ENCODE assay signal across 8 cellular contexts in genomic region chr5:108748010-108748353, GRCh38. TPM values are rescaled to one million over a fixed set of nuclear protein-coding genes. Genes with fewer than 3 reads are reported as not detected.
DNase-seq lines count a peak whose midpoint lies in the region; ATAC-seq lines count a peak whose summit lies in the region.

No MANE protein-coding gene starts in this region.

- H3K9me3 ChIP-seq in HUES6 (ENCODE audit: control insufficient read depth, insufficient read depth, low read depth, low read length) = no peaks in the 10 kb centered on the region

- H3K4me3 ChIP-seq in HUES6 (ENCODE audit: low read depth, low read length) = peak overlapping the region; percentile 80
- H3K4me3 ChIP-seq in iPS-11a (ENCODE audit: low read depth, low read length) = peak overlapping the region; percentile 71

- intact Hi-C loops in activated T-helper 1 cell treated with anti-CD3 and anti-CD28 coated beads, Interleukin-12 subunit alpha, Interleukin-12 subunit beta, Interleukin-2, Interleukin-4 antibody, amounts not matched to agents 30 ng/mL and 10 ng/mL and 1 ng/mL, durations not matched to agents 14 hours and 24 hours and 36 hours (cut with micrococcal nuclease) = loop anchor here (1.0 to 10.0 kb wide), 5 partner anchors 20 to 1347 kb away; partner anchors contain the start of gene MAN2A1
- intact Hi-C loops in left colon (cut with DNase I, micrococcal nuclease) = no loop called here

- no peak for DNase-seq in activated T-helper 1 cell treated with anti-CD3 and anti-CD28 coated beads, Interleukin-12 subunit alpha, Interleukin-12 subunit beta, Interleukin-2, Interleukin-4 antibody, amounts not matched to agents 30 ng/mL and 10 ng/mL and 1 ng/mL, durations not matched to agents 14 hours and 24 hours and 36 hours (ENCODE audit: low spot score)
- peak in 1 of 2 donors; percentile 60 for DNase-seq in stimulated activated effector memory CD8-positive, alpha-beta T cell treated with anti-CD3 and anti-CD28 coated beads, Interleukin-12 subunit alpha, Interleukin-12 subunit beta, amount 100 ng/mL, for 72 hours (ENCODE audit: low spot score in 2 of 2)
- DNase-seq in HUDEP-2 (lab: John Stamatoyannopoulos, UW; ENCODE audit: unreplicated experiment in 76 of 76) (no peak), left colon (no peak), NCI-H82 treated with DMSO at 0.1 percent for 48 hours (lab: John Stamatoyannopoulos, UW; ENCODE audit: unreplicated experiment) (no peak)

- H3K4me1 ChIP-seq in HUES6 (ENCODE audit: control insufficient read depth, insufficient read depth, low read length) = peaks cover 12% of the 10 kb centered on the region

- H3K27me3 ChIP-seq in HUES6 (ENCODE audit: control insufficient read depth, insufficient read depth, low read length) = no peaks in the 10 kb centered on the region

- ATAC-seq in stimulated activated effector memory CD8-positive, alpha-beta T cell treated with anti-CD3 and anti-CD28 coated beads, Interleukin-12 subunit alpha, Interleukin-12 subunit beta, amount 100 ng/mL, for 72 hours = no peak
- ATAC-seq in left colon (no peak), GM18520 (IDR thresholded peaks at IDR 0.05; ENCODE audit: unreplicated experiment) (no peak)

- peak overlapping the region; percentile 96 for H3K9ac ChIP-seq in HUES6 (ENCODE audit: low read length)

- H3K27ac ChIP-seq in HUES6 (ENCODE audit: low read depth, low read length) = peak overlapping the region; percentile 94

- peak overlapping the region; percentile 77 for H3K27ac Mint-ChIP-seq in activated T-helper 1 cell treated with anti-CD3 and anti-CD28 coated beads, Interleukin-12 subunit alpha, Interleukin-12 subunit beta, Interleukin-2, Interleukin-4 antibody, amounts not matched to agents 30 ng/mL and 10 ng/mL and 1 ng/mL, durations not matched to agents 14 hours and 24 hours and 36 hours
- H3K27ac Mint-ChIP-seq in stimulated activated effector memory CD8-positive, alpha-beta T cell treated with anti-CD3 and anti-CD28 coated beads, Interleukin-12 subunit alpha, Interleukin-12 subunit beta, amount 100 ng/mL, for 72 hours = peak overlapping the region; percentile 94

- H3K36me3 Mint-ChIP-seq in activated T-helper 1 cell treated with anti-CD3 and anti-CD28 coated beads, Interleukin-12 subunit alpha, Interleukin-12 subunit beta, Interleukin-2, Interleukin-4 antibody, amounts not matched to agents 30 ng/mL and 10 ng/mL and 1 ng/mL, durations not matched to agents 14 hours and 24 hours and 36 hours (ENCODE audit: low read depth) = no peaks in the 10 kb centered on the region
- peaks cover 8% of the 10 kb centered on the region for H3K36me3 Mint-ChIP-seq in stimulated activated effector memory CD8-positive, alpha-beta T cell treated with anti-CD3 and anti-CD28 coated beads, Interleukin-12 subunit alpha, Interleukin-12 subunit beta, amount 100 ng/mL, for 72 hours

- peaks cover 32% of the 10 kb centered on the region for H3K27me3 Mint-ChIP-seq in activated T-helper 1 cell treated with anti-CD3 and anti-CD28 coated beads, Interleukin-12 subunit alpha, Interleukin-12 subunit beta, Interleukin-2, Interleukin-4 antibody, amounts not matched to agents 30 ng/mL and 10 ng/mL and 1 ng/mL, durations not matched to agents 14 hours and 24 hours and 36 hours (ENCODE audit: insufficient read depth)

- H3K4me3 Mint-ChIP-seq in activated T-helper 1 cell treated with anti-CD3 and anti-CD28 coated beads, Interleukin-12 subunit alpha, Interleukin-12 subunit beta, Interleukin-2, Interleukin-4 antibody, amounts not matched to agents 30 ng/mL and 10 ng/mL and 1 ng/mL, durations not matched to agents 14 hours and 24 hours and 36 hours = peak overlapping the region; percentile 87
- H3K4me3 Mint-ChIP-seq in stimulated activated effector memory CD8-positive, alpha-beta T cell treated with anti-CD3 and anti-CD28 coated beads, Interleukin-12 subunit alpha, Interleukin-12 subunit beta, amount 100 ng/mL, for 72 hours = peak overlapping the region; percentile 92

- no peaks in the 10 kb centered on the region for H3K9me3 Mint-ChIP-seq in activated T-helper 1 cell treated with anti-CD3 and anti-CD28 coated beads, Interleukin-12 subunit alpha, Interleukin-12 subunit beta, Interleukin-2, Interleukin-4 antibody, amounts not matched to agents 30 ng/mL and 10 ng/mL and 1 ng/mL, durations not matched to agents 14 hours and 24 hours and 36 hours
- no peaks in the 10 kb centered on the region for H3K9me3 Mint-ChIP-seq in stimulated activated effector memory CD8-positive, alpha-beta T cell treated with anti-CD3 and anti-CD28 coated beads, Interleukin-12 subunit alpha, Interleukin-12 subunit beta, amount 100 ng/mL, for 72 hours

- H3K36me3 ChIP-seq in HUES6 (ENCODE audit: control insufficient read depth, insufficient read depth, low read length) = no peaks in the 10 kb centered on the region

- peaks cover 15% of the 10 kb centered on the region for H3K4me1 Mint-ChIP-seq in activated T-helper 1 cell treated with anti-CD3 and anti-CD28 coated beads, Interleukin-12 subunit alpha, Interleukin-12 subunit beta, Interleukin-2, Interleukin-4 antibody, amounts not matched to agents 30 ng/mL and 10 ng/mL and 1 ng/mL, durations not matched to agents 14 hours and 24 hours and 36 hours (ENCODE audit: low read depth)
- H3K4me1 Mint-ChIP-seq in stimulated activated effector memory CD8-positive, alpha-beta T cell treated with anti-CD3 and anti-CD28 coated beads, Interleukin-12 subunit alpha, Interleukin-12 subunit beta, amount 100 ng/mL, for 72 hours = peaks cover 15% of the 10 kb centered on the region

RNA-seq across cellular contexts. Expression of gene FER, which starts 0.3 kb away (rescaled TPM):
- total RNA-seq in activated T-helper 1 cell treated with anti-CD3 and anti-CD28 coated beads, Interleukin-12 subunit alpha, Interleukin-12 subunit beta, Interleukin-2, Interleukin-4 antibody, amounts not matched to agents 30 ng/mL and 10 ng/mL and 1 ng/mL, durations not matched to agents 14 hours and 24 hours and 36 hours = 2.6 and 4.4 TPM in 2 replicates
- total RNA-seq in left colon = 10 to 100 TPM; 11.6 to 15.6 TPM
